Comparison of ENCODE assay signal across 15 cellular contexts in the genomic region with DNA sequence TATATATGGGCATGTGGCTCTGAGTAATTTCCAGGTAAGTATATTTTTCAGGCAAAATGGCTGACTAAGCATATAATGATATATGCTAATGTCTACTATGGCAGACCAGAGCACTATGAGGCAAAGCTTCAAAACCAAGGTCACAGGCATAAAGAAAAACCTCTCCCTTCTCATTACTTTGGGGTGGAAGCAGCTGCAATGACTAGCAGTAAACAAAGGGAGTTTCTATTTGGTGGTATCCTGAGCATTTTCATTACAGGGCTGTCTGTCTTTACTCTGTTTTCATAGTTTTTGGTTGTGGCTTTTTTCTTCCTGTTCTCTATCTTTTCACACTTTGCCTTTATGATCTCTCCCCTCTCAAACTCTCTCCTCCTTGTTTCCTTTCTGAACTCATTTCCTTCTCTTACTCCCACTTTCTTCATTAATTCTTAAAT. TPM values are rescaled to one million over a fixed set of nuclear protein-coding genes. Genes with fewer than 3 reads are reported as not detected.
DNase-seq lines count a peak whose midpoint lies in the region; ATAC-seq, FAIRE-seq and TF ChIP-seq lines count a peak whose summit lies in the region.
"Had no signal": no experiment of that assay in that cellular context is flagged by ENCODE, and none has a peak within 500 bp of the region (broad histone marks: within the 10 kb centered on the region; RNA-seq: fewer than 3 reads in every experiment).

No MANE protein-coding gene starts in this region.

- H3K9me3 ChIP-seq in CD8-positive, alpha-beta memory T cell (ENCODE audit: low read length): no peaks in the 10 kb centered on the region
- H3K9me3 ChIP-seq in K562 (replicated peaks; ENCODE audit: control insufficient read depth, insufficient read depth, low read depth, low read length) (no peaks in the 10 kb centered on the region), left lung (no peaks in the 10 kb centered on the region), sigmoid colon (no peaks in the 10 kb centered on the region), esophagus muscularis mucosa (no peaks in the 10 kb centered on the region)
- H3K9me3 ChIP-seq: body of pancreas, neutrophil had no signal

- intact Hi-C loops in K562 (cut with micrococcal nuclease) (no loop called here), left lung (cut with DNase I) (no loop called here), sigmoid colon (cut with DNase I) (no loop called here), esophagus muscularis mucosa (cut with DNase I) (no loop called here)

- H4K20me1 ChIP-seq in KMS-11 (ENCODE audit: insufficient read depth) (no peaks in the 10 kb centered on the region), K562 (replicated peaks; ENCODE audit: control insufficient read depth, insufficient read depth, low read length) (no peaks in the 10 kb centered on the region)

- H3K27me3 Mint-ChIP-seq in CD8-positive, alpha-beta memory T cell: peaks cover 0 to 2% of the 10 kb centered on the region in 2 donors
- H3K27me3 Mint-ChIP-seq: B cell had no signal

- H3K36me3 Mint-ChIP-seq in CD8-positive, alpha-beta memory T cell: peaks cover 0 to 6% (median 0%) of the 10 kb centered on the region in 3 donors

- TF ChIP-seq CTCF in KMS-11 (conservative IDR thresholded peaks at IDR 0.05; ENCODE audit: low read depth, low read length) (no peak), K562 (IDR thresholded peaks at IDR 0.05 in 2 of 3, conservative IDR thresholded peaks at IDR 0.05 in 1 of 3; ENCODE audit: insufficient read depth in 2 of 3, low read depth in 1 of 3, low read length in 3 of 3) (no peak), left lung (IDR thresholded peaks at IDR 0.05) (no peak), sigmoid colon (IDR thresholded peaks at IDR 0.05) (no peak), esophagus muscularis mucosa (IDR thresholded peaks at IDR 0.05) (no peak)

- TF ChIP-seq RAD21 in K562 (CRISPR knock-in tag; conservative IDR thresholded peaks at IDR 0.05 in 1 of 2, IDR thresholded peaks at IDR 0.05 in 1 of 2): no peak

- no peak overlapping the region for H2AFZ ChIP-seq in KMS-11 (ENCODE audit: low read depth)
- H2AFZ ChIP-seq in K562 (ENCODE audit: low read depth, low read length): no peak overlapping the region
- H2AFZ ChIP-seq: PC-9 had no signal

- no peak overlapping the region; the same call in 1 of the 2 replicates for H3K9ac ChIP-seq in KMS-11
- no peak overlapping the region for H3K9ac ChIP-seq in K562 (ENCODE audit: insufficient read depth in 1 of 2, low read depth in 2 of 2, low read length in 2 of 2)

- TF ChIP-seq POLR2A in K562 (conservative IDR thresholded peaks at IDR 0.05) (no peak), sigmoid colon (IDR thresholded peaks at IDR 0.05) (no peak), esophagus muscularis mucosa (IDR thresholded peaks at IDR 0.05; ENCODE audit: low read depth) (no peak)

- ATAC-seq in K562 (no peak), left lung (no peak)
- ATAC-seq: body of pancreas, left ventricle myocardium superior had no signal

- H3K27me3 ChIP-seq in CD8-positive, alpha-beta memory T cell (ENCODE audit: insufficient read depth, low read length, poor library complexity, severe bottlenecking): no peaks in the 10 kb centered on the region
- H3K27me3 ChIP-seq in KMS-11 (ENCODE audit: insufficient read depth, low read depth) (no peaks in the 10 kb centered on the region), K562 (ENCODE audit: control insufficient read depth in 2 of 2, insufficient read depth in 2 of 2, low read length in 2 of 2) (no peaks in the 10 kb centered on the region), left lung (no peaks in the 10 kb centered on the region), sigmoid colon (no peaks in the 10 kb centered on the region), esophagus muscularis mucosa (no peaks in the 10 kb centered on the region)
- H3K27me3 ChIP-seq: body of pancreas, neutrophil had no signal

- in situ Hi-C loops in K562 (cut with MboI): no loop called here

- no peaks in the 10 kb centered on the region for H3K9me1 ChIP-seq in K562 (ENCODE audit: control insufficient read depth, insufficient read depth, low read length)

- no peaks in the 10 kb centered on the region for H3K9me3 Mint-ChIP-seq in CD8-positive, alpha-beta memory T cell
- H3K9me3 Mint-ChIP-seq: HFFc6 had no signal

- DNase-seq in CD8-positive, alpha-beta memory T cell: no peak
- DNase-seq in GM19239 (ENCODE audit: insufficient read length, low spot score) (peak; percentile 20), K562 (ENCODE audit: extremely low read depth in 1 of 4, low spot score in 3 of 4) (no peak), left lung (no peak), KG1 (lab: John Stamatoyannopoulos, UW) (no peak), sigmoid colon (no peak), esophagus muscularis mucosa (ENCODE audit: extremely low spot score) (no peak)
- DNase-seq: body of pancreas, GDM1, HFFc6, left ventricle myocardium superior, PC-9 had no signal

- TF ChIP-seq EP300 in K562 (IDR thresholded peaks at IDR 0.05; ENCODE audit: low read length) (no peak), sigmoid colon (IDR thresholded peaks at IDR 0.05) (no peak), esophagus muscularis mucosa (IDR thresholded peaks at IDR 0.05) (no peak)

- H3K4me3 Mint-ChIP-seq in CD8-positive, alpha-beta memory T cell: no peak overlapping the region
- H3K4me3 Mint-ChIP-seq: B cell, HFFc6 had no signal

- peak overlapping the region in 5 of 8 donors; percentile 4 to 75 (median 12) for H3K27ac Mint-ChIP-seq in CD8-positive, alpha-beta memory T cell
- H3K27ac Mint-ChIP-seq: B cell, HFFc6 had no signal

- H3K4me2 ChIP-seq in KMS-11: peak overlapping the region; percentile 73
- H3K4me2 ChIP-seq in K562 (ENCODE audit: insufficient read depth, low read length): no peak overlapping the region
- H3K4me2 ChIP-seq: PC-9 had no signal

- CTCF ChIA-PET in CD8-positive, alpha-beta memory T cell (lab: Charles Lee): no interaction called here
- CTCF ChIA-PET in K562 (lab: Yijun Ruan, JAX; ENCODE audit: low intra/inter-chr PET ratio): no interaction called here

- peaks cover 7% of the 10 kb centered on the region for H3K4me1 ChIP-seq in CD8-positive, alpha-beta memory T cell (ENCODE audit: insufficient read depth, low read length)
- H3K4me1 ChIP-seq in KMS-11 (ENCODE audit: low read depth, poor library complexity, severe bottlenecking) (peaks cover 55% of the 10 kb centered on the region), K562 (replicated peaks in 1 of 2; ENCODE audit: control insufficient read depth in 2 of 2, insufficient read depth in 2 of 2, low read length in 2 of 2) (no peaks in the 10 kb centered on the region), left lung (no peaks in the 10 kb centered on the region), sigmoid colon (no peaks in the 10 kb centered on the region), esophagus muscularis mucosa (peaks cover 0 to 6% (median 0%) of the 10 kb centered on the region in 4 donors)
- H3K4me1 ChIP-seq: body of pancreas had no signal

- H3K4me3 ChIP-seq in CD8-positive, alpha-beta memory T cell (ENCODE audit: low read length): no peak overlapping the region
- H3K4me3 ChIP-seq in KMS-11 (IDR thresholded peaks at IDR 0.05; ENCODE audit: insufficient read depth, low read depth, low read length): no peak overlapping the region
- H3K4me3 ChIP-seq in K562: no peak overlapping the region
- no peak overlapping the region for H3K4me3 ChIP-seq in left lung
- no peak overlapping the region for H3K4me3 ChIP-seq in sigmoid colon
- no peak overlapping the region for H3K4me3 ChIP-seq in esophagus muscularis mucosa
- H3K4me3 ChIP-seq: body of pancreas, PC-9 had no signal

- POLR2A ChIA-PET in CD8-positive, alpha-beta memory T cell (lab: Charles Lee): no interaction called here
- POLR2A ChIA-PET in K562 (lab: Yijun Ruan, JAX): interaction anchor here (0.6 kb wide), 1 partner anchor 12 kb away, joined by 3 read pairs; no protein-coding TSS in a partner anchor

- peaks cover 17 to 28% (median 27%) of the 10 kb centered on the region in 3 donors for H3K4me1 Mint-ChIP-seq in CD8-positive, alpha-beta memory T cell

- no peak overlapping the region for H3K27ac ChIP-seq in CD8-positive, alpha-beta memory T cell (ENCODE audit: low read depth, low read length)
- H3K27ac ChIP-seq in KMS-11 (peak overlapping the region; percentile 64), K562 (ENCODE audit: extremely low read depth, low read depth, low read length) (no peak overlapping the region), left lung (no peak overlapping the region), sigmoid colon (no peak overlapping the region), esophagus muscularis mucosa (replicated peaks in 1 of 4) (no peak overlapping the region)
- H3K27ac ChIP-seq: body of pancreas, neutrophil, PC-9 had no signal

- no peaks in the 10 kb centered on the region for H3K36me3 ChIP-seq in CD8-positive, alpha-beta memory T cell (ENCODE audit: insufficient read depth, low read length)
- H3K36me3 ChIP-seq in KMS-11 (ENCODE audit: insufficient read depth) (no peaks in the 10 kb centered on the region), K562 (ENCODE audit: control insufficient read depth, insufficient read depth, low read length) (no peaks in the 10 kb centered on the region), left lung (no peaks in the 10 kb centered on the region), sigmoid colon (no peaks in the 10 kb centered on the region), esophagus muscularis mucosa (no peaks in the 10 kb centered on the region)
- H3K36me3 ChIP-seq: neutrophil had no signal

- 0 out of 2 replicates have a peak, but pooled peaks cover 4% of the 10 kb centered on the region for H3K79me2 ChIP-seq in KMS-11 (ENCODE audit: insufficient read depth, low read depth)
- H3K79me2 ChIP-seq in K562 (ENCODE audit: control insufficient read depth, insufficient read depth, low read length): no peaks in the 10 kb centered on the region

- BruUV-seq in K562 (replicated peaks; lab: Mats Ljungman, UMichigan): no TSS peak

- peak; percentile 61 for FAIRE-seq in GM19239 (lab: Jason Lieb, UNC)
- FAIRE-seq in K562 (lab: Jason Lieb, UNC): no peak

RNA-seq across cellular contexts. Expression of a gene that starts 15.6 kb away (rescaled TPM):
- 10 to 100 TPM; 33.7 to 35.5 TPM for total RNA-seq in CD8-positive, alpha-beta memory T cell
- polyA plus RNA-seq in CD8-positive, alpha-beta memory T cell: 62.8 TPM
- 3.6 and 8.8 TPM in 2 replicates for total RNA-seq in K562 (2011; cell fraction: chromatin; rRNA removed; ENCODE audit: low replicate concordance)
- total RNA-seq in K562 (2011; cell fraction: nucleolus; rRNA removed): 3.3 and 3.8 TPM in 2 replicates
- 5.6 and 12.1 TPM in 2 replicates for total RNA-seq in K562 (2011; cell fraction: nucleoplasm; rRNA removed)
- total RNA-seq in K562 (2014; rRNA removed): 5.4 and 7.7 TPM in 2 replicates
- total RNA-seq in K562 (2014; rRNA removed; fragmentation: Illumina TruSeq; extraction: Trizol): 7.5 and 8.0 TPM in 2 replicates
- total RNA-seq in K562 (2015; rRNA removed; fragmentation: Illumina TruSeq; extraction: Trizol): 6.5 and 7.0 TPM in 2 replicates
- 6.6 and 8.1 TPM in 2 replicates for total RNA-seq in K562 (2021)
- 11.6 and 13.4 TPM in 2 replicates for polyA plus RNA-seq in K562 (2011; rRNA removed)
- polyA plus RNA-seq in K562 (2011; cell fraction: cytosol; rRNA removed): 6.8 and 14.4 TPM in 2 replicates
- 3.2 and 5.8 TPM in 2 replicates for polyA plus RNA-seq in K562 (2011; cell fraction: nucleus; rRNA removed)
- polyA plus RNA-seq in K562 (2012): 5.5 and 7.4 TPM in 2 replicates
- polyA plus RNA-seq in K562 (2014; fragmentation: Illumina TruSeq; extraction: Trizol): 10.1 and 10.3 TPM in 2 replicates
- 1 to 10 TPM in 1 of 2 experiments, under 1 TPM in 1; 0.65 to 1.5 TPM for polyA plus RNA-seq in K562 (2014; fragmentation: Nextera tagmentation; extraction: Ambion mirVana)
- polyA plus RNA-seq in K562 (2014; rRNA removed): 9.8 and 10.9 TPM in 2 replicates
- polyA minus RNA-seq in K562 (2011; rRNA and poly(A)+ RNA removed): 5.6 and 6.9 TPM in 2 replicates
- 0.95 and 1.2 TPM in 2 replicates for polyA minus RNA-seq in K562 (2011; cell fraction: cytosol; rRNA and poly(A)+ RNA removed)
- 2.4 and 3.0 TPM in 2 replicates for polyA minus RNA-seq in K562 (2011; cell fraction: nucleus; rRNA and poly(A)+ RNA removed)
- total RNA-seq in left lung: 10 to 100 TPM; 19.7 to 20.0 TPM
- 10 to 100 TPM; 19.9 to 44.9 (median 26.3) TPM for total RNA-seq in sigmoid colon
- polyA plus RNA-seq in sigmoid colon: 10 to 100 TPM; 23.1 to 28.9 (median 24.6) TPM
- total RNA-seq in esophagus muscularis mucosa: 10 to 100 TPM; 28.2 to 33.8 (median 30.0) TPM

RNA-seq across cellular contexts. Expression of a gene that starts 20.7 kb away (rescaled TPM):
- 10 to 100 TPM; 48.0 to 51.8 TPM for total RNA-seq in CD8-positive, alpha-beta memory T cell
- 34.1 TPM for polyA plus RNA-seq in CD8-positive, alpha-beta memory T cell
- 50.1 and 63.5 TPM in 2 replicates for total RNA-seq in K562 (2011; cell fraction: chromatin; rRNA removed; ENCODE audit: low replicate concordance)
- 35.3 and 40.7 TPM in 2 replicates for total RNA-seq in K562 (2011; cell fraction: nucleolus; rRNA removed)
- 50.9 and 59.1 TPM in 2 replicates for total RNA-seq in K562 (2011; cell fraction: nucleoplasm; rRNA removed)
- total RNA-seq in K562 (2014; rRNA removed) (21.8 and 30.3 TPM in 2 replicates), K562 (2014; rRNA removed; fragmentation: Illumina TruSeq; extraction: Trizol) (17.0 and 18.8 TPM in 2 replicates), K562 (2015; rRNA removed; fragmentation: Illumina TruSeq; extraction: Trizol) (19.1 and 19.3 TPM in 2 replicates), K562 (2021) (34.6 and 38.0 TPM in 2 replicates), left lung (10 to 100 TPM; 26.0 to 26.6 TPM), sigmoid colon (10 to 100 TPM; 16.8 to 43.8 (median 24.9) TPM), esophagus muscularis mucosa (10 to 100 TPM; 16.7 to 31.0 (median 24.6) TPM)
- polyA plus RNA-seq in K562 (2011; rRNA removed) (50.7 and 59.6 TPM in 2 replicates), K562 (2014; fragmentation: Illumina TruSeq; extraction: Trizol) (40.8 and 43.4 TPM in 2 replicates), K562 (2014; fragmentation: Nextera tagmentation; extraction: Ambion mirVana) (1 to 10 TPM; 6.0 to 8.3 TPM), K562 (2014; rRNA removed) (43.2 and 44.7 TPM in 2 replicates), sigmoid colon (10 to 100 TPM in 2 of 3 donors, 1 to 10 TPM in 1; 8.1 to 27.8 (median 15.0) TPM)
- 47.5 and 51.4 TPM in 2 replicates for polyA plus RNA-seq in K562 (2011; cell fraction: cytosol; rRNA removed)
- 67.6 and 73.0 TPM in 2 replicates for polyA plus RNA-seq in K562 (2011; cell fraction: nucleus; rRNA removed)
- polyA plus RNA-seq in K562 (2012): 26.9 and 30.4 TPM in 2 replicates
- 30.2 and 33.5 TPM in 2 replicates for polyA minus RNA-seq in K562 (2011; rRNA and poly(A)+ RNA removed)
- 15.5 and 20.7 TPM in 2 replicates for polyA minus RNA-seq in K562 (2011; cell fraction: cytosol; rRNA and poly(A)+ RNA removed)
- 17.4 and 20.8 TPM in 2 replicates for polyA minus RNA-seq in K562 (2011; cell fraction: nucleus; rRNA and poly(A)+ RNA removed)

RNA-seq across cellular contexts. Expression of a gene that starts 57.2 kb away (rescaled TPM):
- 1,000 to 10,000 TPM; 2,403 to 2,474 TPM for total RNA-seq in CD8-positive, alpha-beta memory T cell
- 1,830 TPM for polyA plus RNA-seq in CD8-positive, alpha-beta memory T cell
- total RNA-seq in K562 (2011; cell fraction: chromatin; rRNA removed; ENCODE audit: low replicate concordance): 105 and 138 TPM in 2 replicates
- 82.0 and 91.6 TPM in 2 replicates for total RNA-seq in K562 (2011; cell fraction: nucleolus; rRNA removed)
- 112 and 117 TPM in 2 replicates for total RNA-seq in K562 (2011; cell fraction: nucleoplasm; rRNA removed)
- total RNA-seq in K562 (2014; rRNA removed): 1,354 and 1,439 TPM in 2 replicates
- 1,578 and 1,698 TPM in 2 replicates for total RNA-seq in K562 (2014; rRNA removed; fragmentation: Illumina TruSeq; extraction: Trizol)
- 1,925 and 1,943 TPM in 2 replicates for total RNA-seq in K562 (2015; rRNA removed; fragmentation: Illumina TruSeq; extraction: Trizol)
- 1,166 and 1,193 TPM in 2 replicates for total RNA-seq in K562 (2021)
- polyA plus RNA-seq in K562 (2011; rRNA removed): 323 and 429 TPM in 2 replicates
- polyA plus RNA-seq in K562 (2011; cell fraction: cytosol; rRNA removed): 269 and 283 TPM in 2 replicates
- 236 and 242 TPM in 2 replicates for polyA plus RNA-seq in K562 (2011; cell fraction: nucleus; rRNA removed)
- 643 and 1,309 TPM in 2 replicates for polyA plus RNA-seq in K562 (2012)
- polyA plus RNA-seq in K562 (2014; fragmentation: Illumina TruSeq; extraction: Trizol): 2,277 and 2,322 TPM in 2 replicates
- polyA plus RNA-seq in K562 (2014; fragmentation: Nextera tagmentation; extraction: Ambion mirVana): 1,000 to 10,000 TPM; 1,265 to 1,905 TPM
- polyA plus RNA-seq in K562 (2014; rRNA removed): 1,557 and 1,903 TPM in 2 replicates
- 500 and 593 TPM in 2 replicates for polyA minus RNA-seq in K562 (2011; rRNA and poly(A)+ RNA removed)
- polyA minus RNA-seq in K562 (2011; cell fraction: cytosol; rRNA and poly(A)+ RNA removed): 402 and 486 TPM in 2 replicates
- polyA minus RNA-seq in K562 (2011; cell fraction: nucleus; rRNA and poly(A)+ RNA removed): 80.0 and 144 TPM in 2 replicates
- total RNA-seq in left lung: 100 to 1,000 TPM; 677 to 980 TPM
- total RNA-seq in sigmoid colon: 1,000 to 10,000 TPM in 2 of 4 donors, 100 to 1,000 TPM in 2; 807 to 1,142 (median 1,007) TPM
- polyA plus RNA-seq in sigmoid colon: 1,000 to 10,000 TPM; 1,787 to 2,683 (median 1,800) TPM
- total RNA-seq in esophagus muscularis mucosa: 100 to 1,000 TPM; 571 to 894 (median 806) TPM
